In genomic region chr17:4617090-4617489, GRCh38 we compare ENCODE assay signal across 14 cellular contexts. TPM values are rescaled to one million over a fixed set of nuclear protein-coding genes. Genes with fewer than 3 reads are reported as not detected.
DNase-seq lines count a peak whose midpoint lies in the region; ATAC-seq and TF ChIP-seq lines count a peak whose summit lies in the region.
"Had no signal": no experiment of that assay in that cellular context is flagged by ENCODE, and none has a peak within 500 bp of the region (broad histone marks: within the 10 kb centered on the region; RNA-seq: fewer than 3 reads in every experiment).

No MANE protein-coding gene starts in this region.

- H3K27me3 ChIP-seq in psoas muscle (ENCODE audit: insufficient read depth in 3 of 3, low read length in 2 of 3), result no peaks in the 10 kb centered on the region

- no peak overlapping the region for H3K4me3 Mint-ChIP-seq in mesothelial cell of epicardium
- H3K4me3 Mint-ChIP-seq: CD8-positive, alpha-beta memory T cell had no signal

- peaks cover 24% of the 10 kb centered on the region for H3K4me1 Mint-ChIP-seq in mesothelial cell of epicardium
- H3K4me1 Mint-ChIP-seq: CD8-positive, alpha-beta memory T cell had no signal

- no peaks in the 10 kb centered on the region for H3K9me3 Mint-ChIP-seq in mesothelial cell of epicardium

- H3K27me3 Mint-ChIP-seq in mesothelial cell of epicardium (ENCODE audit: low read depth), result no peaks in the 10 kb centered on the region

- ATAC-seq in psoas muscle, result peak; percentile 32 to 47 (median 38)

- no peak overlapping the region for H3K4me3 ChIP-seq in psoas muscle
- H3K4me3 ChIP-seq: A549, HAP-1 had no signal

- H3K36me3 ChIP-seq in psoas muscle (ENCODE audit: insufficient read depth in 1 of 2, low read depth in 1 of 2), result no peaks in the 10 kb centered on the region
- H3K36me3 ChIP-seq: HAP-1 had no signal

- peak overlapping the region; percentile 84 for H3K27ac ChIP-seq in psoas muscle
- H3K27ac ChIP-seq: A549 had no signal

- WGBS in psoas muscle, 3 donors, result 58 to 91% (median 72%) methylated on average over 17 of the region's 17 CpGs

- peaks cover 16% of the 10 kb centered on the region for H3K4me1 ChIP-seq in psoas muscle
- H3K4me1 ChIP-seq: A549, HAP-1 had no signal

- H3K36me3 Mint-ChIP-seq in mesothelial cell of epicardium, result no peaks in the 10 kb centered on the region

- no peak for TF ChIP-seq CTCF in mesothelial cell of epicardium (IDR thresholded peaks at IDR 0.05; ENCODE audit: unreplicated experiment)
- no peak for TF ChIP-seq CTCF in psoas muscle (IDR thresholded peaks at IDR 0.05)

- peaks cover 7% of the 10 kb centered on the region for H3K9me3 ChIP-seq in psoas muscle
- H3K9me3 ChIP-seq: HAP-1 had no signal

- H3K27ac Mint-ChIP-seq in mesothelial cell of epicardium, result peak overlapping the region; percentile 28
- H3K27ac Mint-ChIP-seq: CD8-positive, alpha-beta memory T cell had no signal

- intact Hi-C loops in psoas muscle (cut with DNase I), result loop anchor here in 1 of 2 donors (5.0 kb wide), 1 partner anchor 35 kb away; the partner anchor contains the start of gene SMTNL2

- peak; percentile 38 for DNase-seq in cerebellum (ENCODE audit: low spot score)
- DNase-seq in mesothelial cell of epicardium (ENCODE audit: low spot score in 2 of 2, unreplicated experiment in 2 of 2), result no peak
- no peak for DNase-seq in psoas muscle
- no peak for DNase-seq in NK-92 treated with Interleukin-12 subunit alpha and Interleukin-12 subunit beta, amount 100 ng/mL, for 24 hours (lab: John Stamatoyannopoulos, UW)
- DNase-seq in cortex of kidney (lab: John Stamatoyannopoulos, UW), result no peak
- no peak for DNase-seq in DMS 273 treated with DMSO at 0.1 percent for 48 hours (lab: John Stamatoyannopoulos, UW)
- no peak for DNase-seq in NCI-H1417 (lab: John Stamatoyannopoulos, UW)
- DNase-seq: CD8-positive, alpha-beta memory T cell; GOT3 had no signal

RNA-seq across cellular contexts. Expression of gene ALOX15, which starts 24.4 kb away (rescaled TPM):
- 0.27 TPM for total RNA-seq in cerebellum
- 0.18 to 0.45 TPM (median 0.36 TPM) in 3 replicates for total RNA-seq in mesothelial cell of epicardium
- under 1 TPM in 2 of 4 donors, not detected in 2; 0.10 to 0.36 TPM for total RNA-seq in psoas muscle
- not detected for polyA plus RNA-seq in psoas muscle
- total RNA-seq: CD8-positive, alpha-beta memory T cell; Daoy; HT1080 had no signal
- polyA plus RNA-seq: BJ; CD8-positive, alpha-beta memory T cell had no signal

RNA-seq across cellular contexts. Expression of gene SMTNL2, which starts 32.8 kb away (rescaled TPM):
- total RNA-seq in cerebellum (5.6 TPM), mesothelial cell of epicardium (64.8 to 68.2 TPM (median 65.7 TPM) in 3 replicates), psoas muscle (100 to 1,000 TPM; 248 to 524 (median 400) TPM)
- polyA plus RNA-seq in psoas muscle, result 100 to 1,000 TPM in 2 of 3 donors, 10 to 100 TPM in 1; 20.7 to 318 (median 210) TPM
- total RNA-seq: CD8-positive, alpha-beta memory T cell; Daoy; HT1080 had no signal
- polyA plus RNA-seq: BJ; CD8-positive, alpha-beta memory T cell had no signal

RNA-seq across cellular contexts. Expression of gene GGT6, which starts 56.7 kb away (rescaled TPM):
- total RNA-seq in cerebellum (not detected), mesothelial cell of epicardium (0.09 to 0.27 TPM (median 0.22 TPM) in 3 replicates), psoas muscle (not detected)
- polyA plus RNA-seq in psoas muscle, result under 1 TPM in 1 of 3 donors, not detected in 2; 0.03 TPM
- total RNA-seq: CD8-positive, alpha-beta memory T cell; Daoy; HT1080 had no signal
- polyA plus RNA-seq: A549; BJ; CD8-positive, alpha-beta memory T cell had no signal
